14 cellular contexts compared by ENCODE assay signal in the genomic region with DNA sequence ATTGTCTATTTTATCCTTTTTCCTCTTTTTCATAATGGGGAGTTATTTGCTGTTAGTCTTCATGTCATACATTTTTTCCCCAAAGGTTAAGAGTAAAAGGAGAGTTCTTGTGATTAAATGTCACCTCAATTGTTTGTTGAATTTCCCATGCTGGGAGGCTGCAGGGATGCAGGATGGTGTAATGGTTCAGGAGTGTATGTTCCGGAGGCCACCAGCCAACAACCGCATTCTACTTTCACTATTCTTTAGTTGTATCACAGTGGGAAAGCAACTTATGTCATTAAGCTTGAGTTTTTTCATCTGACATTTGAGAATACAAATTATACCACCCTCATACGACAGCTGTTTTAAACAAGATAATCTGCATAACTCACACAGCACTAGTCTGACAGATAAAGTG. TPM values are rescaled to one million over a fixed set of nuclear protein-coding genes. Genes with fewer than 3 reads are reported as not detected.
DNase-seq lines count a peak whose midpoint lies in the region; ATAC-seq, FAIRE-seq and TF ChIP-seq lines count a peak whose summit lies in the region.
"Had no signal": no experiment of that assay in that cellular context is flagged by ENCODE, and none has a peak within 500 bp of the region (broad histone marks: within the 10 kb centered on the region; RNA-seq: fewer than 3 reads in every experiment).

No MANE protein-coding gene starts in this region.

- TF ChIP-seq POLR2A in H54 (IDR thresholded peaks at IDR 0.05; ENCODE audit: low read depth, low read length) = no peak

- peak in 1 of 2 donors; percentile 45 for ATAC-seq in right cardiac atrium
- ATAC-seq: psoas muscle had no signal

- WGBS in right cardiac atrium = 32% methylated on average over 3 of the region's 3 CpGs

- TF ChIP-seq CTCF in fibroblast of pulmonary artery (IDR thresholded peaks at IDR 0.05; ENCODE audit: low read length, missing control alignments) = no peak

- peaks cover 5% of the 10 kb centered on the region for H3K4me1 ChIP-seq in right cardiac atrium (ENCODE audit: control insufficient read depth, insufficient read depth, low read length)
- H3K4me1 ChIP-seq: psoas muscle, testis had no signal

- FAIRE-seq in H54 (lab: Jason Lieb, UNC) = no peak

- intact Hi-C loops in right cardiac atrium (cut with DNase I) (no loop called here), cardiac septum (cut with DNase I) (no loop called here)

- H3K4me3 ChIP-seq in right cardiac atrium (ENCODE audit: low read length) (no peak overlapping the region), fibroblast of pulmonary artery (replicated peaks; ENCODE audit: low read depth, low read length) (no peak overlapping the region)
- H3K4me3 ChIP-seq: heart left ventricle, psoas muscle, testis had no signal

- DNase-seq in right cardiac atrium (peak in 2 of 3 donors; percentile 10 to 46), cardiac septum (ENCODE audit: low spot score) (no peak), NCI-H510A treated with DMSO at 0.1 percent for 48 hours (lab: John Stamatoyannopoulos, UW) (peak; percentile 64), fibroblast of pulmonary artery (ENCODE audit: low read depth) (peak; percentile 76), amniotic stem cell (lab: John Stamatoyannopoulos, UW) (no peak), H54 (ENCODE audit: insufficient read length, low spot score) (no peak), dedifferentiated amniotic fluid mesenchymal stem cell (ENCODE audit: extremely low spot score) (no peak), CD1c-positive myeloid dendritic cell (ENCODE audit: extremely low spot score) (no peak)
- DNase-seq: activated CD8-positive, alpha-beta memory T cell treated with anti-CD3 and anti-CD28 coated beads for 24 hours; KG1; T-helper 2 cell; testis had no signal

- H3K9me3 ChIP-seq in right cardiac atrium (ENCODE audit: control insufficient read depth, low read length) = no peaks in the 10 kb centered on the region
- H3K9me3 ChIP-seq: heart left ventricle, psoas muscle, testis had no signal

- H3K27ac ChIP-seq in right cardiac atrium (ENCODE audit: low read length) = no peak overlapping the region
- H3K27ac ChIP-seq: psoas muscle, testis had no signal

- no peaks in the 10 kb centered on the region for H3K27me3 ChIP-seq in right cardiac atrium (ENCODE audit: control insufficient read depth, insufficient read depth)
- H3K27me3 ChIP-seq: heart left ventricle, testis had no signal

RNA-seq across cellular contexts. Expression of a gene that starts 15.4 kb away (rescaled TPM):
- total RNA-seq in right cardiac atrium (not detected), cardiac septum (not detected)
- polyA plus RNA-seq in right cardiac atrium = not detected
- total RNA-seq: heart left ventricle, psoas muscle, testis had no signal
- polyA plus RNA-seq: heart left ventricle, psoas muscle had no signal

RNA-seq across cellular contexts. Expression of a gene that starts 30.1 kb away (rescaled TPM):
- total RNA-seq in right cardiac atrium (not detected), cardiac septum (not detected)
- polyA plus RNA-seq in right cardiac atrium = not detected
- total RNA-seq: heart left ventricle, psoas muscle had no signal
- polyA plus RNA-seq: heart left ventricle, psoas muscle had no signal

RNA-seq across cellular contexts. Expression of a gene that starts 47.3 kb away (rescaled TPM):
- total RNA-seq in right cardiac atrium = 1 to 10 TPM in 1 of 4 donors, not detected in 3; 9.6 TPM
- polyA plus RNA-seq in right cardiac atrium = 0.81 TPM
- total RNA-seq in cardiac septum = not detected
- polyA plus RNA-seq: psoas muscle had no signal

Comparison
In these comparisons a context has a peak if more than half of its experiments do, and no peak if none do; other contexts are left out.
1. DNase-seq: peak in right cardiac atrium (2 of 3), NCI-H510A treated with DMSO at 0.1 percent for 48 hours (single experiment) and fibroblast of pulmonary artery (single experiment); none in cardiac septum (single experiment), amniotic stem cell (single experiment), H54 (single experiment), dedifferentiated amniotic fluid mesenchymal stem cell (single experiment) and CD1c-positive myeloid dendritic cell (single experiment).